8 cellular contexts compared by ENCODE assay signal in genomic region chrX:132092439-132093065, GRCh38. TPM values are rescaled to one million over a fixed set of nuclear protein-coding genes. Genes with fewer than 3 reads are reported as not detected.
DNase-seq lines count a peak whose midpoint lies in the region; ATAC-seq and TF ChIP-seq lines count a peak whose summit lies in the region.

No MANE protein-coding gene starts in this region.

- DNase-seq in NK-92 treated with Interleukin-12 subunit alpha and Interleukin-12 subunit beta, amount 100 ng/mL, for 24 hours (lab: John Stamatoyannopoulos, UW), result peak; percentile 12
- DNase-seq in NK-92 (lab: John Stamatoyannopoulos, UW; ENCODE audit: unreplicated experiment), result no peak
- DNase-seq in NCI-H2081 (lab: John Stamatoyannopoulos, UW), result peak; percentile 59 to 72
- peak; percentile 12 for DNase-seq in activated CD4-positive, CD25-positive, alpha-beta regulatory T cell treated with anti-CD3 and anti-CD28 coated beads, Interleukin-2, amount 50 U/mL, for 16 hours (ENCODE audit: low read depth, low spot score)
- DNase-seq in choroid plexus epithelial cell (ENCODE audit: low read depth), result peak; percentile 87
- DNase-seq in right lobe of liver, result peak in 1 of 3 donors; percentile 57
- DNase-seq in stimulated activated CD8-positive, alpha-beta memory T cell treated with anti-CD3 and anti-CD28 coated beads, Interleukin-2, amount 100 ng/mL, for 1 hour (ENCODE audit: low read depth in 2 of 2), result peak; percentile 4 to 8

- H3K4me3 ChIP-seq in choroid plexus epithelial cell (ENCODE audit: low read depth, low read length) (no peak overlapping the region), right lobe of liver (no peak overlapping the region)

- intact Hi-C loops in right lobe of liver (cut with DNase I), result no loop called here

- TF ChIP-seq POLR2A in right lobe of liver (IDR thresholded peaks at IDR 0.05), result no peak

- peak; percentile 83 for TF ChIP-seq CTCF in choroid plexus epithelial cell (conservative IDR thresholded peaks at IDR 0.05; ENCODE audit: low read depth, low read length)
- peak; percentile 71 to 80 (median 76) for TF ChIP-seq CTCF in right lobe of liver (IDR thresholded peaks at IDR 0.05)

- no peaks in the 10 kb centered on the region for H3K9me3 ChIP-seq in right lobe of liver

- 40% methylated on average over 7 of the region's 7 CpGs for WGBS in right lobe of liver (ENCODE audit: insufficient coverage, low coverage, low lambda C conversion rate, missing lambda C conversion rate)

- no peaks in the 10 kb centered on the region for H3K27me3 ChIP-seq in right lobe of liver

- no peaks in the 10 kb centered on the region for H3K36me3 ChIP-seq in right lobe of liver

- no peak overlapping the region for H3K27ac ChIP-seq in right lobe of liver

- no peaks in the 10 kb centered on the region for H3K4me1 ChIP-seq in right lobe of liver

- ATAC-seq in HG02678 (IDR thresholded peaks at IDR 0.05; ENCODE audit: unreplicated experiment) (peak; percentile 72), right lobe of liver (peak; percentile 86 to 92 (median 88))

RNA-seq across cellular contexts. Expression of gene FRMD7, which starts 35.3 kb away (rescaled TPM):
- under 1 TPM in 3 of 6 experiments, not detected in 3; 0.07 to 0.18 (median 0.09) TPM for total RNA-seq in right lobe of liver
